ENCODE assay signal across 22 cellular contexts in the genomic region with DNA sequence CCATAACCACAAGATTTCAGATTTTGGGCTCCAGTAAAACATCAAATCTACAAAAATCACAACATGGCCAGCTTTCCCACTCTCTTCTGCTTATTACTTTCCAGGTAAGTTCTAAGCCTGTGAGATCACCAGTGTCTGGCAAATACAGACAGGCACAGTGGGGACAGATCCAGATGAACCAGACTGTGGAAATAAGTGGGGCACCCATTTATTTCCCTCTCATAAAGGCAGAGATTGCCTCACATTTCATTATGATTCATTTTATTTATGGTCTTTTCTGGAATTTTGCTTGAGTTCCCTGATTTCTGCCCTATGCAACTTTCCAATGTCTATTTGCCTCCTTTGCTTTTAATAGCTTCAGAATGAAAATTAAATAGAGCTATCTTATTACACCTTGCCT.
DNase-seq lines count a peak whose midpoint lies in the region; ATAC-seq and TF ChIP-seq lines count a peak whose summit lies in the region.
"Had no signal": no experiment of that assay in that cellular context is flagged by ENCODE, and none has a peak within 500 bp of the region (broad histone marks: within the 10 kb centered on the region; RNA-seq: fewer than 3 reads in every experiment).

No MANE protein-coding gene starts in this region.

- peaks cover 7% of the 10 kb centered on the region for H3K4me1 Mint-ChIP-seq in osteocyte (ENCODE audit: unreplicated experiment)
- H3K4me1 Mint-ChIP-seq in natural killer cell treated with Interleukin-12 subunit alpha and Interleukin-12 subunit beta and Interleukin-15 and Interleukin-18, amount 100 ng/mL, for 72 hours (ENCODE audit: low read depth in 2 of 2) = no peaks in the 10 kb centered on the region
- H3K4me1 Mint-ChIP-seq: CD4-positive, alpha-beta memory T cell had no signal

- TF ChIP-seq CTCF in AG10803 (conservative IDR thresholded peaks at IDR 0.05; ENCODE audit: low read length) = no peak
- no peak for TF ChIP-seq CTCF in RWPE2 (IDR thresholded peaks at IDR 0.05; ENCODE audit: poor library complexity, severe bottlenecking)
- no peak for TF ChIP-seq CTCF in fibroblast of villous mesenchyme (IDR thresholded peaks at IDR 0.05; ENCODE audit: insufficient read depth, low read depth, low read length)
- no peak for TF ChIP-seq CTCF in osteocyte (IDR thresholded peaks at IDR 0.05)

- in situ Hi-C loops in GM23248 (cut with MboI) = no loop called here

- H3K36me3 ChIP-seq in GM23248 (ENCODE audit: low read depth) = no peaks in the 10 kb centered on the region
- H3K36me3 ChIP-seq in RWPE2 (ENCODE audit: low read depth) = no peaks in the 10 kb centered on the region

- H4K20me1 ChIP-seq in GM23248 (ENCODE audit: insufficient read depth) = no peaks in the 10 kb centered on the region

- H3F3A ChIP-seq in GM23248 (ENCODE audit: insufficient read depth) = peaks cover 9% of the 10 kb centered on the region; the same call in 1 of the 2 replicates

- peak; percentile 78 for ATAC-seq in RWPE2 (ENCODE audit: low read depth)
- no peak for ATAC-seq in GM19397 (IDR thresholded peaks at IDR 0.05; ENCODE audit: unreplicated experiment)
- ATAC-seq in natural killer cell treated with Interleukin-12 subunit alpha and Interleukin-12 subunit beta and Interleukin-15 and Interleukin-18, amount 100 ng/mL, for 72 hours = no peak
- ATAC-seq: Panc1, SK-N-SH treated with all-trans-retinoic acid at 6 μM for 48 hours had no signal

- no peak overlapping the region for H3K27ac Mint-ChIP-seq in osteocyte (ENCODE audit: unreplicated experiment)
- H3K27ac Mint-ChIP-seq in natural killer cell treated with Interleukin-12 subunit alpha and Interleukin-12 subunit beta and Interleukin-15 and Interleukin-18, amount 100 ng/mL, for 72 hours = no peak overlapping the region
- H3K27ac Mint-ChIP-seq: H9 had no signal

- H3K4me2 ChIP-seq in GM23248 (ENCODE audit: unreplicated experiment) = no peak overlapping the region
- H3K4me2 ChIP-seq: KMS-11 had no signal

- peak; percentile 63 for DNase-seq in AG10803 (ENCODE audit: low read depth)
- peak; percentile 60 for DNase-seq in GM23248
- no peak for DNase-seq in RWPE2 (ENCODE audit: low spot score)
- peak; percentile 50 for DNase-seq in fibroblast of villous mesenchyme (ENCODE audit: low read depth)
- no peak for DNase-seq in H4 (ENCODE audit: low spot score)
- no peak for DNase-seq in osteocyte (ENCODE audit: extremely low spot score, unreplicated experiment)
- DNase-seq in natural killer cell treated with Interleukin-12 subunit alpha and Interleukin-12 subunit beta and Interleukin-15 and Interleukin-18, amount 100 ng/mL, for 72 hours (ENCODE audit: low spot score) = no peak
- DNase-seq: Caco-2; CD4-positive, alpha-beta memory T cell; DMS 273 treated with DMSO at 0.1 percent for 48 hours; DMS79 treated with DMSO at 0.1 percent for 48 hours; H9; NCI-H1417; NCI-H187; NCI-H510A treated with DMSO at 0.1 percent for 48 hours; NCI-H748 treated with DMSO at 0.1 percent for 48 hours; NK-92 treated with Interleukin-12 subunit alpha and Interleukin-12 subunit beta, amount 100 ng/mL, for 24 hours had no signal

- H3K36me3 Mint-ChIP-seq in osteocyte (ENCODE audit: unreplicated experiment) = peaks cover 2% of the 10 kb centered on the region
- H3K36me3 Mint-ChIP-seq in natural killer cell treated with Interleukin-12 subunit alpha and Interleukin-12 subunit beta and Interleukin-15 and Interleukin-18, amount 100 ng/mL, for 72 hours = no peaks in the 10 kb centered on the region
- H3K36me3 Mint-ChIP-seq: CD4-positive, alpha-beta memory T cell had no signal

- no peak overlapping the region for H3K9ac ChIP-seq in GM23248
- H3K9ac ChIP-seq: BLaER1 treated with 17β-estradiol and CSF1 and Interleukin-3, amounts not matched to agents 10 nM and 100 nM; KMS-11 had no signal

- H3K4me3 ChIP-seq in AG10803 (ENCODE audit: low read length) = no peak overlapping the region
- H3K4me3 ChIP-seq in GM23248 = no peak overlapping the region
- no peak overlapping the region for H3K4me3 ChIP-seq in RWPE2 (ENCODE audit: severe bottlenecking)
- no peak overlapping the region for H3K4me3 ChIP-seq in fibroblast of villous mesenchyme (ENCODE audit: low read depth, low read length)
- H3K4me3 ChIP-seq: BLaER1 treated with 17β-estradiol and CSF1 and Interleukin-3, amounts not matched to agents 10 nM and 100 nM had no signal

- no peak overlapping the region for H3K4me3 Mint-ChIP-seq in osteocyte (ENCODE audit: unreplicated experiment)
- no peak overlapping the region for H3K4me3 Mint-ChIP-seq in natural killer cell treated with Interleukin-12 subunit alpha and Interleukin-12 subunit beta and Interleukin-15 and Interleukin-18, amount 100 ng/mL, for 72 hours
- H3K4me3 Mint-ChIP-seq: CD4-positive, alpha-beta memory T cell; H9 had no signal

- no peak overlapping the region for H2AFZ ChIP-seq in GM23248

- H3K27ac ChIP-seq in GM23248 = no peak overlapping the region
- no peak overlapping the region for H3K27ac ChIP-seq in RWPE2 (ENCODE audit: poor library complexity, severe bottlenecking)
- H3K27ac ChIP-seq: BLaER1 treated with 17β-estradiol and CSF1 and Interleukin-3, amounts not matched to agents 10 nM and 100 nM; KMS-11 had no signal

- no peaks in the 10 kb centered on the region for H3K9me3 ChIP-seq in GM23248 (ENCODE audit: low read depth)
- no peaks in the 10 kb centered on the region for H3K9me3 ChIP-seq in RWPE2 (ENCODE audit: severe bottlenecking)
- H3K9me3 ChIP-seq: Caco-2 had no signal

- H3K9me3 Mint-ChIP-seq in osteocyte (ENCODE audit: unreplicated experiment) = no peaks in the 10 kb centered on the region
- H3K9me3 Mint-ChIP-seq in natural killer cell treated with Interleukin-12 subunit alpha and Interleukin-12 subunit beta and Interleukin-15 and Interleukin-18, amount 100 ng/mL, for 72 hours = no peaks in the 10 kb centered on the region
- H3K9me3 Mint-ChIP-seq: H9 had no signal

- H3K27me3 ChIP-seq in GM23248 (replicated peaks; ENCODE audit: insufficient read depth) (no peaks in the 10 kb centered on the region), RWPE2 (ENCODE audit: insufficient read depth, poor library complexity, severe bottlenecking) (no peaks in the 10 kb centered on the region)
- H3K27me3 ChIP-seq: BLaER1 treated with 17β-estradiol and CSF1 and Interleukin-3, amounts not matched to agents 10 nM and 100 nM had no signal

- H3K4me1 ChIP-seq in GM23248 (ENCODE audit: insufficient read depth) (peaks cover 25% of the 10 kb centered on the region), RWPE2 (ENCODE audit: insufficient read depth, poor library complexity, severe bottlenecking) (peaks cover 12% of the 10 kb centered on the region)

- no peaks in the 10 kb centered on the region for H3K79me2 ChIP-seq in GM23248 (ENCODE audit: insufficient read depth)

- no peaks in the 10 kb centered on the region for H3K27me3 Mint-ChIP-seq in osteocyte (ENCODE audit: unreplicated experiment)
- peaks cover 0 to 18% of the 10 kb centered on the region in 2 donors for H3K27me3 Mint-ChIP-seq in natural killer cell treated with Interleukin-12 subunit alpha and Interleukin-12 subunit beta and Interleukin-15 and Interleukin-18, amount 100 ng/mL, for 72 hours

- 0 out of 2 replicates have a peak, but pooled peaks cover 4% of the 10 kb centered on the region for H3K9me2 ChIP-seq in GM23248 (ENCODE audit: insufficient read depth)

Comparison
In these comparisons a context has a peak if more than half of its experiments do, and no peak if none do; other contexts are left out.
1. DNase-seq: peak in AG10803 (single experiment), GM23248 (single experiment) and fibroblast of villous mesenchyme (single experiment); none in RWPE2 (single experiment), H4 (single experiment), osteocyte (single experiment) and natural killer cell treated with Interleukin-12 subunit alpha and Interleukin-12 subunit beta and Interleukin-15 and Interleukin-18, amount 100 ng/mL, for 72 hours (single experiment).